ENCODE assay signal across 21 cellular contexts in genomic region chr17:19911033-19911432, GRCh38. TPM values are rescaled to one million over a fixed set of nuclear protein-coding genes. Genes with fewer than 3 reads are reported as not detected.
DNase-seq lines count a peak whose midpoint lies in the region; ATAC-seq lines count a peak whose summit lies in the region.
"Had no signal": no experiment of that assay in that cellular context is flagged by ENCODE, and none has a peak within 500 bp of the region (broad histone marks: within the 10 kb centered on the region; RNA-seq: fewer than 3 reads in every experiment).

No MANE protein-coding gene starts in this region.

- ATAC-seq in activated naive CD4-positive, alpha-beta T cell treated with anti-CD3 and anti-CD28 coated beads, Interleukin-2, amount 50 U/mL, for 72 hours: no peak
- no peak for ATAC-seq in T-helper 17 cell
- ATAC-seq: A549 had no signal

- peak overlapping the region; percentile 7 for H3K4me3 ChIP-seq in iPS-18a (ENCODE audit: low read length)
- H3K4me3 ChIP-seq: A549, GM23248 had no signal

- peak overlapping the region; percentile 5 to 68 for H3K27ac Mint-ChIP-seq in activated naive CD4-positive, alpha-beta T cell treated with anti-CD3 and anti-CD28 coated beads, Interleukin-2, amount 50 U/mL, for 72 hours
- H3K27ac Mint-ChIP-seq in activated naive CD4-positive, alpha-beta T cell treated with anti-CD3 and anti-CD28 coated beads, Interleukin-2, amount 10 ng/mL, durations not matched to agents 7 days and 5 days: no peak overlapping the region
- no peak overlapping the region for H3K27ac Mint-ChIP-seq in T-helper 17 cell
- no peak overlapping the region for H3K27ac Mint-ChIP-seq in activated T-helper 2 cell treated with anti-CD3 and anti-CD28 coated beads, Interferon-gamma antibody, Interleukin-2, Interleukin-4, amounts not matched to agents 10 μg/mL and 5 μg/mL and 100 μg/mL, durations not matched to agents 14 hours and 24 hours and 36 hours

- H3K9me3 ChIP-seq in T-helper 17 cell (ENCODE audit: control insufficient read depth, low read length, poor library complexity, severe bottlenecking): no peaks in the 10 kb centered on the region
- H3K9me3 ChIP-seq in iPS-18a (ENCODE audit: control insufficient read depth, low read depth, low read length): no peaks in the 10 kb centered on the region
- H3K9me3 ChIP-seq: A549 had no signal

- H3K27me3 Mint-ChIP-seq in activated naive CD4-positive, alpha-beta T cell treated with anti-CD3 and anti-CD28 coated beads, Interleukin-2, amount 10 ng/mL, durations not matched to agents 7 days and 5 days: no peaks in the 10 kb centered on the region
- no peaks in the 10 kb centered on the region for H3K27me3 Mint-ChIP-seq in T-helper 17 cell
- no peaks in the 10 kb centered on the region for H3K27me3 Mint-ChIP-seq in activated T-helper 2 cell treated with anti-CD3 and anti-CD28 coated beads, Interferon-gamma antibody, Interleukin-2, Interleukin-4, amounts not matched to agents 10 μg/mL and 5 μg/mL and 100 μg/mL, durations not matched to agents 14 hours and 24 hours and 36 hours (ENCODE audit: low read depth)
- H3K27me3 Mint-ChIP-seq: CD4-positive, alpha-beta memory T cell had no signal

- H3K36me3 ChIP-seq in iPS-18a (ENCODE audit: control insufficient read depth, low read depth, low read length): peaks cover 45% of the 10 kb centered on the region

- CTCF ChIA-PET in activated naive CD4-positive, alpha-beta T cell treated with anti-CD3 and anti-CD28 coated beads, Interleukin-2, amount 10 ng/mL, durations not matched to agents 7 days and 5 days (lab: Charles Lee): interaction anchor here (0.7 kb wide), 1 partner anchor 26 kb away, joined by 3 read pairs; no protein-coding TSS in a partner anchor

- DNase-seq in activated naive CD4-positive, alpha-beta T cell treated with anti-CD3 and anti-CD28 coated beads, Interleukin-2, amount 50 U/mL, for 72 hours (ENCODE audit: low spot score in 2 of 2): no peak
- DNase-seq in activated naive CD4-positive, alpha-beta T cell treated with anti-CD3 and anti-CD28 coated beads, Interleukin-2, amount 10 ng/mL, durations not matched to agents 7 days and 5 days: no peak
- no peak for DNase-seq in T-helper 17 cell
- DNase-seq in anterior cingulate cortex (lab: John Stamatoyannopoulos, UW): no peak
- no peak for DNase-seq in activated T-helper 2 cell treated with anti-CD3 and anti-CD28 coated beads, Interferon-gamma antibody, Interleukin-2, Interleukin-4, amounts not matched to agents 10 μg/mL and 5 μg/mL and 100 μg/mL, durations not matched to agents 14 hours and 24 hours and 36 hours (ENCODE audit: low spot score)
- no peak for DNase-seq in activated CD4-positive, CD25-positive, alpha-beta regulatory T cell (lab: John Stamatoyannopoulos, UW)
- DNase-seq: Calu3; CD4-positive, alpha-beta memory T cell; GF-D8; GM23248; MV-4-11; NCI-H1417; NCI-H187; NCI-H2227 treated with DMSO at 0.1 percent for 48 hours; NCI-H510A treated with DMSO at 0.1 percent for 48 hours; NCI-H82; OCI-M1; Right ventricle myocardium superior had no signal

- peaks cover 5% of the 10 kb centered on the region for H3K4me1 ChIP-seq in iPS-18a (ENCODE audit: control insufficient read depth, low read depth, low read length)

- no peak overlapping the region for H3K9ac ChIP-seq in iPS-18a (ENCODE audit: low read length)
- H3K9ac ChIP-seq: GM23248, KMS-11 had no signal

- no peak overlapping the region for H3K27ac ChIP-seq in iPS-18a (ENCODE audit: low read length)
- H3K27ac ChIP-seq: A549, GM23248, KMS-11 had no signal

- no peak overlapping the region for H3K4me3 Mint-ChIP-seq in activated naive CD4-positive, alpha-beta T cell treated with anti-CD3 and anti-CD28 coated beads, Interleukin-2, amount 10 ng/mL, durations not matched to agents 7 days and 5 days
- H3K4me3 Mint-ChIP-seq in T-helper 17 cell: peak overlapping the region; percentile 28
- no peak overlapping the region for H3K4me3 Mint-ChIP-seq in activated T-helper 2 cell treated with anti-CD3 and anti-CD28 coated beads, Interferon-gamma antibody, Interleukin-2, Interleukin-4, amounts not matched to agents 10 μg/mL and 5 μg/mL and 100 μg/mL, durations not matched to agents 14 hours and 24 hours and 36 hours (ENCODE audit: low read depth)
- H3K4me3 Mint-ChIP-seq: CD4-positive, alpha-beta memory T cell had no signal

- H3K36me3 Mint-ChIP-seq in activated naive CD4-positive, alpha-beta T cell treated with anti-CD3 and anti-CD28 coated beads, Interleukin-2, amount 50 U/mL, for 72 hours: peaks cover 11% of the 10 kb centered on the region in 2 donors
- H3K36me3 Mint-ChIP-seq in activated naive CD4-positive, alpha-beta T cell treated with anti-CD3 and anti-CD28 coated beads, Interleukin-2, amount 10 ng/mL, durations not matched to agents 7 days and 5 days: peaks cover 62% of the 10 kb centered on the region
- H3K36me3 Mint-ChIP-seq in T-helper 17 cell (ENCODE audit: low read depth): peaks cover 10% of the 10 kb centered on the region
- peaks cover 75% of the 10 kb centered on the region for H3K36me3 Mint-ChIP-seq in activated T-helper 2 cell treated with anti-CD3 and anti-CD28 coated beads, Interferon-gamma antibody, Interleukin-2, Interleukin-4, amounts not matched to agents 10 μg/mL and 5 μg/mL and 100 μg/mL, durations not matched to agents 14 hours and 24 hours and 36 hours (ENCODE audit: low read depth)

- H3K27me3 ChIP-seq in iPS-18a (ENCODE audit: control insufficient read depth, insufficient read depth, low read length): no peaks in the 10 kb centered on the region

- H3K4me1 Mint-ChIP-seq in activated naive CD4-positive, alpha-beta T cell treated with anti-CD3 and anti-CD28 coated beads, Interleukin-2, amount 10 ng/mL, durations not matched to agents 7 days and 5 days: peaks cover 4% of the 10 kb centered on the region
- H3K4me1 Mint-ChIP-seq in T-helper 17 cell: peaks cover 6% of the 10 kb centered on the region
- H3K4me1 Mint-ChIP-seq in activated T-helper 2 cell treated with anti-CD3 and anti-CD28 coated beads, Interferon-gamma antibody, Interleukin-2, Interleukin-4, amounts not matched to agents 10 μg/mL and 5 μg/mL and 100 μg/mL, durations not matched to agents 14 hours and 24 hours and 36 hours (ENCODE audit: low read depth): peaks cover 5% of the 10 kb centered on the region

- intact Hi-C loops in activated T-helper 2 cell treated with anti-CD3 and anti-CD28 coated beads, Interferon-gamma antibody, Interleukin-2, Interleukin-4, amounts not matched to agents 10 μg/mL and 5 μg/mL and 100 μg/mL, durations not matched to agents 14 hours and 24 hours and 36 hours (cut with micrococcal nuclease): no loop called here

- no peaks in the 10 kb centered on the region for H3K9me3 Mint-ChIP-seq in activated naive CD4-positive, alpha-beta T cell treated with anti-CD3 and anti-CD28 coated beads, Interleukin-2, amount 50 U/mL, for 72 hours
- H3K9me3 Mint-ChIP-seq in activated naive CD4-positive, alpha-beta T cell treated with anti-CD3 and anti-CD28 coated beads, Interleukin-2, amount 10 ng/mL, durations not matched to agents 7 days and 5 days: no peaks in the 10 kb centered on the region
- no peaks in the 10 kb centered on the region for H3K9me3 Mint-ChIP-seq in activated T-helper 2 cell treated with anti-CD3 and anti-CD28 coated beads, Interferon-gamma antibody, Interleukin-2, Interleukin-4, amounts not matched to agents 10 μg/mL and 5 μg/mL and 100 μg/mL, durations not matched to agents 14 hours and 24 hours and 36 hours
- H3K9me3 Mint-ChIP-seq: CD4-positive, alpha-beta memory T cell had no signal

RNA-seq across cellular contexts. Expression of gene ULK2, which starts 43.3 kb away (rescaled TPM):
- total RNA-seq in activated naive CD4-positive, alpha-beta T cell treated with anti-CD3 and anti-CD28 coated beads, Interleukin-2, amount 50 U/mL, for 72 hours: 10 to 100 TPM in 1 of 2 donors, 1 to 10 TPM in 1; 6.8 to 10.7 TPM
- total RNA-seq in T-helper 17 cell: 10 to 100 TPM; 14.9 to 20.8 TPM
- total RNA-seq in activated T-helper 2 cell treated with anti-CD3 and anti-CD28 coated beads, Interferon-gamma antibody, Interleukin-2, Interleukin-4, amounts not matched to agents 10 μg/mL and 5 μg/mL and 100 μg/mL, durations not matched to agents 14 hours and 24 hours and 36 hours: 12.3 and 13.1 TPM in 2 replicates

Comparison
In these comparisons a context has a peak if more than half of its experiments do, and no peak if none do; other contexts are left out.
1. H3K27ac Mint-ChIP-seq: peak in activated naive CD4-positive, alpha-beta T cell treated with anti-CD3 and anti-CD28 coated beads, Interleukin-2, amount 50 U/mL, for 72 hours (2 of 2); none in activated naive CD4-positive, alpha-beta T cell treated with anti-CD3 and anti-CD28 coated beads, Interleukin-2, amount 10 ng/mL, durations not matched to agents 7 days and 5 days (single experiment), T-helper 17 cell (single experiment) and activated T-helper 2 cell treated with anti-CD3 and anti-CD28 coated beads, Interferon-gamma antibody, Interleukin-2, Interleukin-4, amounts not matched to agents 10 μg/mL and 5 μg/mL and 100 μg/mL, durations not matched to agents 14 hours and 24 hours and 36 hours (single experiment).